In the genomic region with DNA sequence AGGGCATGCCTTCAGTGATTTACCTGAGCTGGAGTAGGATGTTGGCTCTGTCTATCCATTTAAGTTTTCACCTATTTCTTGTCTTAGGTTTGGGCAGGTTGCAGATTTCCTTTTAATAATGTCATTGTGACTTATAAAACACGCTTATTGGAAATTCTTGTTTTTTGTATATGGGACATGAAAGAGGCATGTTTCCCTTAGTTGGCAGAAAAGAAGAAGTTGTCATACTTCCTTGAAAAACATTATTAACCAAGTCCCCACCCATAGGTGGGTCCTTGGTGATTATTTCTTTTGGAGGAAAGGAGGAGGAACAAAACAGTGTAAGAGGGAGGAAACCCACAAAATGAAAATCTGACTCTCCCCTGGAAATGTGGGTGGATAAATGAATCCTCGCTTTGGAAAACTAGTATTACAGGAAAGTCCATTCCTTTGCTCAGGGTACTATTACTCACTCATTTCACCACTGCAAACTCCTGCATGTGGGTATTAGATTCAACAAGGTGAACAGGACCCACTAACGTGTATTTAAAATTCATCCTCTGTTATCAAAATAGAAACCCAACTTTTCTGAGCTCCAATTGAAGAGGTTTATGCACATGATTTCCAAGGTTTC, we compare ENCODE assay signal across 24 cellular contexts. TPM values are rescaled to one million over a fixed set of nuclear protein-coding genes. Genes with fewer than 3 reads are reported as not detected.
DNase-seq lines count a peak whose midpoint lies in the region; ATAC-seq and TF ChIP-seq lines count a peak whose summit lies in the region.
"Had no signal": no experiment of that assay in that cellular context is flagged by ENCODE, and none has a peak within 500 bp of the region (broad histone marks: within the 10 kb centered on the region; RNA-seq: fewer than 3 reads in every experiment).

No MANE protein-coding gene starts in this region.

- no peak overlapping the region for H3K27ac ChIP-seq in RWPE1
- H3K27ac ChIP-seq: 22Rv1, SJCRH30 had no signal

- DNase-seq in activated naive CD4-positive, alpha-beta T cell treated with anti-CD3 and anti-CD28 coated beads, Interleukin-2, amount 10 ng/mL, durations not matched to agents 7 days and 5 days: no peak
- no peak for DNase-seq in activated naive CD4-positive, alpha-beta T cell treated with anti-CD3 and anti-CD28 coated beads, Interleukin-2, amount 50 U/mL, for 72 hours (ENCODE audit: low spot score in 2 of 2)
- DNase-seq in RWPE1 (ENCODE audit: low spot score) (peak; percentile 14), epithelial cell of esophagus (ENCODE audit: low read depth) (peak; percentile 92), ureter (ENCODE audit: low spot score) (no peak)
- DNase-seq in activated naive CD4-positive, alpha-beta T cell treated with anti-CD3 and anti-CD28 coated beads for 36 hours: no peak
- DNase-seq in stimulated activated CD4-positive, alpha-beta T cell treated with anti-CD3 and anti-CD28 coated beads, Interleukin-4, amount 100 ng/mL, for 4 hours: no peak
- DNase-seq: BE2C, DMS53, GDM1, HCEC 1CT, KG1, NCI-H1092, NCI-H1436, NCI-H187 treated with DMSO at 0.1 percent for 48 hours, NCI-H2107, NCI-H2227 treated with DMSO at 0.1 percent for 48 hours, NCI-H510A treated with DMSO at 0.1 percent for 48 hours, NCI-H748 treated with DMSO at 0.1 percent for 48 hours, SJCRH30 had no signal

- H3K4me3 ChIP-seq in epithelial cell of esophagus (ENCODE audit: low read length): no peak overlapping the region
- H3K4me3 ChIP-seq: GM23338, SJCRH30 had no signal

- POLR2A ChIA-PET in RWPE1 (lab: Yijun Ruan, JAX; ENCODE audit: low non-redundant PET): no interaction called here

- intact Hi-C loops in activated naive CD4-positive, alpha-beta T cell treated with anti-CD3 and anti-CD28 coated beads for 36 hours (cut with micrococcal nuclease): no loop called here

- ATAC-seq in activated naive CD4-positive, alpha-beta T cell treated with anti-CD3 and anti-CD28 coated beads, Interleukin-2, amount 50 U/mL, for 72 hours: no peak
- ATAC-seq in HG02870 (IDR thresholded peaks at IDR 0.05; ENCODE audit: unreplicated experiment): no peak
- ATAC-seq: GM23338, Panc1 had no signal

- no peak overlapping the region for H3K4me3 Mint-ChIP-seq in activated naive CD4-positive, alpha-beta T cell treated with anti-CD3 and anti-CD28 coated beads, Interleukin-2, amount 10 ng/mL, durations not matched to agents 7 days and 5 days
- no peak overlapping the region for H3K4me3 Mint-ChIP-seq in activated naive CD4-positive, alpha-beta T cell treated with anti-CD3 and anti-CD28 coated beads for 36 hours
- H3K4me3 Mint-ChIP-seq: GM23338 had no signal

- no peaks in the 10 kb centered on the region for H3K9me3 Mint-ChIP-seq in activated naive CD4-positive, alpha-beta T cell treated with anti-CD3 and anti-CD28 coated beads, Interleukin-2, amount 10 ng/mL, durations not matched to agents 7 days and 5 days
- peaks cover 6% of the 10 kb centered on the region in 2 donors for H3K9me3 Mint-ChIP-seq in activated naive CD4-positive, alpha-beta T cell treated with anti-CD3 and anti-CD28 coated beads, Interleukin-2, amount 50 U/mL, for 72 hours
- peaks cover 8% of the 10 kb centered on the region for H3K9me3 Mint-ChIP-seq in activated naive CD4-positive, alpha-beta T cell treated with anti-CD3 and anti-CD28 coated beads for 36 hours
- H3K9me3 Mint-ChIP-seq: GM23338 had no signal

- H3K27ac Mint-ChIP-seq in activated naive CD4-positive, alpha-beta T cell treated with anti-CD3 and anti-CD28 coated beads, Interleukin-2, amount 10 ng/mL, durations not matched to agents 7 days and 5 days: peak overlapping the region; percentile 21
- H3K27ac Mint-ChIP-seq in activated naive CD4-positive, alpha-beta T cell treated with anti-CD3 and anti-CD28 coated beads, Interleukin-2, amount 50 U/mL, for 72 hours: no peak overlapping the region
- H3K27ac Mint-ChIP-seq in activated naive CD4-positive, alpha-beta T cell treated with anti-CD3 and anti-CD28 coated beads for 36 hours: no peak overlapping the region
- H3K27ac Mint-ChIP-seq: GM23338 had no signal

- H3K4me1 Mint-ChIP-seq in activated naive CD4-positive, alpha-beta T cell treated with anti-CD3 and anti-CD28 coated beads, Interleukin-2, amount 10 ng/mL, durations not matched to agents 7 days and 5 days: no peaks in the 10 kb centered on the region
- no peaks in the 10 kb centered on the region for H3K4me1 Mint-ChIP-seq in activated naive CD4-positive, alpha-beta T cell treated with anti-CD3 and anti-CD28 coated beads for 36 hours (ENCODE audit: low read depth)
- H3K4me1 Mint-ChIP-seq: GM23338 had no signal

- H3K27me3 Mint-ChIP-seq in activated naive CD4-positive, alpha-beta T cell treated with anti-CD3 and anti-CD28 coated beads, Interleukin-2, amount 10 ng/mL, durations not matched to agents 7 days and 5 days: peaks cover 3% of the 10 kb centered on the region
- H3K27me3 Mint-ChIP-seq in activated naive CD4-positive, alpha-beta T cell treated with anti-CD3 and anti-CD28 coated beads for 36 hours (ENCODE audit: low read depth): peaks cover 15% of the 10 kb centered on the region

- CTCF ChIA-PET in activated naive CD4-positive, alpha-beta T cell treated with anti-CD3 and anti-CD28 coated beads, Interleukin-2, amount 10 ng/mL, durations not matched to agents 7 days and 5 days (lab: Charles Lee): interaction anchor here (0.9 to 1.2 kb wide), 2 partner anchors 11 to 56 kb away, joined by 3 read pairs; no protein-coding TSS in a partner anchor
- CTCF ChIA-PET in RWPE1 (lab: Yijun Ruan, JAX): interaction anchor here (0.6 kb wide), 1 partner anchor 19 kb away, joined by 4 read pairs; no protein-coding TSS in a partner anchor
- CTCF ChIA-PET in activated naive CD4-positive, alpha-beta T cell treated with anti-CD3 and anti-CD28 coated beads for 36 hours (lab: Charles Lee): no interaction called here

- TF ChIP-seq CTCF in RWPE1 (conservative IDR thresholded peaks at IDR 0.05; ENCODE audit: low read depth): no peak
- no peak for TF ChIP-seq CTCF in epithelial cell of esophagus (IDR thresholded peaks at IDR 0.05; ENCODE audit: insufficient read depth, low read depth, low read length, missing control alignments)

- no peaks in the 10 kb centered on the region for H3K36me3 Mint-ChIP-seq in activated naive CD4-positive, alpha-beta T cell treated with anti-CD3 and anti-CD28 coated beads, Interleukin-2, amount 10 ng/mL, durations not matched to agents 7 days and 5 days
- peaks cover 4 to 7% of the 10 kb centered on the region in 2 donors for H3K36me3 Mint-ChIP-seq in activated naive CD4-positive, alpha-beta T cell treated with anti-CD3 and anti-CD28 coated beads, Interleukin-2, amount 50 U/mL, for 72 hours
- peaks cover 2% of the 10 kb centered on the region for H3K36me3 Mint-ChIP-seq in activated naive CD4-positive, alpha-beta T cell treated with anti-CD3 and anti-CD28 coated beads for 36 hours (ENCODE audit: low read depth)

RNA-seq across cellular contexts. Expression of gene CER1, which starts 9.2 kb away (rescaled TPM):
- not detected for total RNA-seq in activated naive CD4-positive, alpha-beta T cell treated with anti-CD3 and anti-CD28 coated beads, Interleukin-2, amount 50 U/mL, for 72 hours
- not detected for total RNA-seq in ureter
- not detected for total RNA-seq in activated naive CD4-positive, alpha-beta T cell treated with anti-CD3 and anti-CD28 coated beads for 36 hours
- total RNA-seq: SJCRH30 had no signal

RNA-seq across cellular contexts. Expression of gene ZDHHC21, which starts 20.1 kb away (rescaled TPM):
- total RNA-seq in activated naive CD4-positive, alpha-beta T cell treated with anti-CD3 and anti-CD28 coated beads, Interleukin-2, amount 50 U/mL, for 72 hours: 1 to 10 TPM; 4.0 to 7.9 TPM
- 21.7 TPM for total RNA-seq in ureter
- 1 to 10 TPM; 3.5 to 3.8 TPM for total RNA-seq in activated naive CD4-positive, alpha-beta T cell treated with anti-CD3 and anti-CD28 coated beads for 36 hours

Comparison
In these comparisons a context has a peak if more than half of its experiments do, and no peak if none do; other contexts are left out.
1. DNase-seq: peak in RWPE1 (single experiment) and epithelial cell of esophagus (single experiment); none in activated naive CD4-positive, alpha-beta T cell treated with anti-CD3 and anti-CD28 coated beads, Interleukin-2, amount 10 ng/mL, durations not matched to agents 7 days and 5 days (single experiment), activated naive CD4-positive, alpha-beta T cell treated with anti-CD3 and anti-CD28 coated beads, Interleukin-2, amount 50 U/mL, for 72 hours (0 of 2), ureter (single experiment), activated naive CD4-positive, alpha-beta T cell treated with anti-CD3 and anti-CD28 coated beads for 36 hours (single experiment) and stimulated activated CD4-positive, alpha-beta T cell treated with anti-CD3 and anti-CD28 coated beads, Interleukin-4, amount 100 ng/mL, for 4 hours (0 of 2).